Comparison of ENCODE assay signal across 8 cellular contexts in genomic region chrX:55489315-55490009, GRCh38. TPM values are rescaled to one million over a fixed set of nuclear protein-coding genes. Genes with fewer than 3 reads are reported as not detected.
DNase-seq lines count a peak whose midpoint lies in the region; ATAC-seq and TF ChIP-seq lines count a peak whose summit lies in the region.

Gene USP51 (minus strand): TSS chrX:55489848. CDS start chrX:55488939, 909 bp downstream.

- H4K20me1 ChIP-seq in IMR-90 (ENCODE audit: insufficient read depth, low read length): no peaks in the 10 kb centered on the region

- BruUV-seq in IMR-90 (replicated peaks; lab: Mats Ljungman, UMichigan): no TSS peak

- H3K23ac ChIP-seq in IMR-90 (ENCODE audit: low read depth, low read length): peak within 1 kb of the TSS; percentile 77

- no peaks in the 10 kb centered on the region for H3K79me1 ChIP-seq in IMR-90 (ENCODE audit: low read depth in 1 of 2, low read length in 2 of 2)

- peak within 1 kb of the TSS; percentile 81 for H3K14ac ChIP-seq in IMR-90 (replicated peaks; ENCODE audit: low read depth, low read length)

- H3K56ac ChIP-seq in IMR-90 (ENCODE audit: extremely low read depth, insufficient read depth, low read length): peak within 1 kb of the TSS; percentile 78; the same call in 1 of the 2 replicates

- peak within 1 kb of the TSS; percentile 80 to 87 for H4K8ac ChIP-seq in IMR-90 (ENCODE audit: low read depth in 2 of 2, low read length in 2 of 2)

- H3K27ac Mint-ChIP-seq in activated CD4-positive, alpha-beta T cell treated with anti-CD3 and anti-CD28 coated beads, Interleukin-2, amount 10 ng/mL, durations not matched to agents 7 days and 5 days: peak within 1 kb of the TSS; percentile 98

- H2AFZ ChIP-seq in IMR-90 (replicated peaks; ENCODE audit: low read length, poor library complexity): peak within 1 kb of the TSS; percentile 95

- intact Hi-C loops in IMR-90 (cut with micrococcal nuclease): no loop called here
- intact Hi-C loops in testis (cut with DNase I; ENCODE audit: low total_unique reads): no loop called here

- H2BK5ac ChIP-seq in IMR-90 (ENCODE audit: low read depth, low read length, poor library complexity, severe bottlenecking): peak within 1 kb of the TSS; percentile 66

- H2BK120ac ChIP-seq in IMR-90 (ENCODE audit: low read depth, low read length): peak within 1 kb of the TSS; percentile 52

- TF ChIP-seq CTCF in IMR-90 (conservative IDR thresholded peaks at IDR 0.05; ENCODE audit: low read depth, low read length) (0 out of 2 replicates have a peak, but pooled peaks have one; percentile 7), testis (IDR thresholded peaks at IDR 0.05) (no peak)

- H3K4me1 Mint-ChIP-seq in activated CD4-positive, alpha-beta T cell treated with anti-CD3 and anti-CD28 coated beads, Interleukin-2, amount 10 ng/mL, durations not matched to agents 7 days and 5 days: peaks cover 16% of the 10 kb centered on the region

- no peak within 1 kb of the TSS; the same call in 1 of the 2 replicates for H2BK20ac ChIP-seq in IMR-90 (ENCODE audit: low read depth, low read length)

- peak within 1 kb of the TSS; percentile 86 for H3K4me3 ChIP-seq in IMR-90 (ENCODE audit: insufficient read depth, low read depth, low read length)
- H3K4me3 ChIP-seq in testis: peak within 1 kb of the TSS; percentile 61 to 73

- H3K27ac ChIP-seq in IMR-90 (ENCODE audit: insufficient read depth, low read length) (peak within 1 kb of the TSS; percentile 93), testis (peak within 1 kb of the TSS; percentile 94 to 96)

- peak within 1 kb of the TSS; percentile 77 for H3K4ac ChIP-seq in IMR-90 (ENCODE audit: low read depth, low read length)

- peak within 1 kb of the TSS; percentile 66 for H2AK9ac ChIP-seq in IMR-90 (replicated peaks; ENCODE audit: low read depth, low read length, poor library complexity)

- H3K4me1 ChIP-seq in IMR-90 (ENCODE audit: control insufficient read depth, insufficient read depth, low read length): no peaks in the 10 kb centered on the region
- no peaks in the 10 kb centered on the region for H3K4me1 ChIP-seq in testis

- peak within 1 kb of the TSS; percentile 83 for H3K4me3 Mint-ChIP-seq in activated CD4-positive, alpha-beta T cell treated with anti-CD3 and anti-CD28 coated beads, Interleukin-2, amount 10 ng/mL, durations not matched to agents 7 days and 5 days

- no peak for TF ChIP-seq RAD21 in IMR-90 (IDR thresholded peaks at IDR 0.05; ENCODE audit: low read length)

- CTCF ChIA-PET in IMR-90 (lab: Yijun Ruan, JAX): no interaction called here
- CTCF ChIA-PET in activated CD4-positive, alpha-beta T cell treated with anti-CD3 and anti-CD28 coated beads, Interleukin-2, amount 10 ng/mL, durations not matched to agents 7 days and 5 days (lab: Charles Lee): interaction anchor here (1.3 kb wide), 1 partner anchor 419 kb away, joined by 4 read pairs; no protein-coding TSS in a partner anchor

- TF ChIP-seq POLR2A in IMR-90 (IDR thresholded peaks at IDR 0.05; ENCODE audit: low read depth, low read length): no peak
- TF ChIP-seq POLR2A in testis (IDR thresholded peaks at IDR 0.05): no peak

- H3K9me1 ChIP-seq in IMR-90 (ENCODE audit: insufficient read depth, low read length): no peaks in the 10 kb centered on the region

- no peaks in the 10 kb centered on the region for H3K36me3 ChIP-seq in IMR-90 (ENCODE audit: control insufficient read depth, insufficient read depth, low read length)
- H3K36me3 ChIP-seq in testis (ENCODE audit: low read depth, missing control alignments): no peaks in the 10 kb centered on the region

- peak within 1 kb of the TSS; percentile 70 for H4K91ac ChIP-seq in IMR-90 (ENCODE audit: insufficient read depth, low read depth, low read length)

- WGBS in IMR-90 (ENCODE audit: extremely low coverage in 2 of 2, insufficient read length in 1 of 2), 2 experiments: 19% methylated on average over 24 of the region's 34 CpGs; no CpG with 5 or more reads in 1 of the 2 experiments
- WGBS in testis, 2 donors: 0 to 1% methylated on average over 13 to 31 of the region's 34 CpGs

- H4K5ac ChIP-seq in IMR-90 (ENCODE audit: low read depth, low read length): peak within 1 kb of the TSS; percentile 94

- H3K4me2 ChIP-seq in IMR-90 (ENCODE audit: low read depth, low read length): peak within 1 kb of the TSS; percentile 77

- peak within 1 kb of the TSS; percentile 49; the same call in 1 of the 2 replicates for H3K18ac ChIP-seq in IMR-90 (ENCODE audit: low read depth, low read length)

- H2AK5ac ChIP-seq in IMR-90 (ENCODE audit: low read depth, low read length): no peak within 1 kb of the TSS

- peak; percentile 48 for ATAC-seq in GM21381 (IDR thresholded peaks at IDR 0.05; ENCODE audit: unreplicated experiment)
- ATAC-seq in IMR-90 (ENCODE audit: low read depth): peak; percentile 39

- in situ Hi-C loops in IMR-90 (cut with MboI; ENCODE audit: low sequenced_read_pairs): loop anchor here (25.0 kb wide), 1 partner anchor 223 kb away; the partner anchor contains the start of gene RRAGB

- H3K27me3 ChIP-seq in IMR-90 (ENCODE audit: control insufficient read depth, insufficient read depth, low read length): no peaks in the 10 kb centered on the region; the same call in 1 of the 2 replicates
- H3K27me3 ChIP-seq in testis: no peaks in the 10 kb centered on the region

- no peak within 1 kb of the TSS for H2BK15ac ChIP-seq in IMR-90 (ENCODE audit: low read depth, low read length)

- peak within 1 kb of the TSS; percentile 88 for H3K9ac ChIP-seq in IMR-90 (ENCODE audit: low read depth, low read length)

- POLR2A ChIA-PET in IMR-90 (lab: Charles Lee; ENCODE audit: unreplicated experiment): no interaction called here
- POLR2A ChIA-PET in activated CD4-positive, alpha-beta T cell treated with anti-CD3 and anti-CD28 coated beads, Interleukin-2, amount 10 ng/mL, durations not matched to agents 7 days and 5 days (lab: Charles Lee): interaction anchor here (0.6 to 1.0 kb wide), 4 partner anchors 37 to 1319 kb away, joined by 3 read pairs; partner anchors contain the start of gene MAGEH1

- dilution Hi-C loops in IMR-90 (cut with HindIII; ENCODE audit: low sequenced_read_pairs, unreplicated experiment): no loop called here

- peak; percentile 12 for DNase-seq in ELR (ENCODE audit: low read depth)
- peak; percentile 51 for DNase-seq in IMR-90
- DNase-seq in activated CD4-positive, alpha-beta T cell treated with anti-CD3 and anti-CD28 coated beads, Interleukin-2, amount 10 ng/mL, durations not matched to agents 7 days and 5 days: peak; percentile 6
- peak; percentile 17 for DNase-seq in epidermal melanocyte (ENCODE audit: insufficient read length, low spot score)
- DNase-seq in midbrain (lab: John Stamatoyannopoulos, UW): peak; percentile 28
- peak; percentile 79 for DNase-seq in testis
- DNase-seq in NCI-H1092 (lab: John Stamatoyannopoulos, UW): no peak

- H3K36me3 Mint-ChIP-seq in activated CD4-positive, alpha-beta T cell treated with anti-CD3 and anti-CD28 coated beads, Interleukin-2, amount 10 ng/mL, durations not matched to agents 7 days and 5 days (ENCODE audit: low read depth): no peaks in the 10 kb centered on the region

- no peaks in the 10 kb centered on the region for H3K27me3 Mint-ChIP-seq in activated CD4-positive, alpha-beta T cell treated with anti-CD3 and anti-CD28 coated beads, Interleukin-2, amount 10 ng/mL, durations not matched to agents 7 days and 5 days

- no peaks in the 10 kb centered on the region for H3K9me3 Mint-ChIP-seq in activated CD4-positive, alpha-beta T cell treated with anti-CD3 and anti-CD28 coated beads, Interleukin-2, amount 10 ng/mL, durations not matched to agents 7 days and 5 days

- H3K9me3 ChIP-seq in IMR-90 (ENCODE audit: control insufficient read depth, insufficient read depth, low read length) (no peaks in the 10 kb centered on the region), testis (no peaks in the 10 kb centered on the region)

TF ChIP-seq in IMR-90, 13 proteins besides CTCF, POLR2A, EP300 and RAD21:
- TF ChIP-seq MXI1 (IDR thresholded peaks at IDR 0.05; ENCODE audit: borderline replicate concordance, low read depth, low read length) (no peak), USF2 (IDR thresholded peaks at IDR 0.05; ENCODE audit: low read depth, low read length) (no peak), BHLHE40 (IDR thresholded peaks at IDR 0.05; ENCODE audit: low read depth, low read length) (no peak), MAZ (IDR thresholded peaks at IDR 0.05; ENCODE audit: borderline replicate concordance, low read depth, low read length) (no peak), NFE2L2 (IDR thresholded peaks at IDR 0.05; ENCODE audit: low read depth, low read length) (no peak), RFX5 (IDR thresholded peaks at IDR 0.05; ENCODE audit: low read depth, low read length) (no peak), SMC3 (IDR thresholded peaks at IDR 0.05; ENCODE audit: low read depth, low read length) (no peak), MAFK (IDR thresholded peaks at IDR 0.05; ENCODE audit: low read depth, low read length) (no peak), FOS (IDR thresholded peaks at IDR 0.05; ENCODE audit: low read depth, low read length) (no peak), RCOR1 (IDR thresholded peaks at IDR 0.05; ENCODE audit: insufficient replicate concordance, low read length) (no peak), CHD1 (IDR thresholded peaks at IDR 0.05; ENCODE audit: low read depth, low read length) (no peak), CEBPB (IDR thresholded peaks at IDR 0.05; ENCODE audit: low read depth, low read length) (no peak)

RNA-seq across cellular contexts. Expression of gene USP51, which starts in this region (rescaled TPM):
- total RNA-seq in IMR-90 (2012; rRNA removed): 1.1 and 2.0 TPM in 2 replicates
- 0.26 and 0.30 TPM in 2 replicates for polyA plus RNA-seq in IMR-90 (2012; rRNA removed)
- 0.11 and 0.13 TPM in 2 replicates for polyA plus RNA-seq in IMR-90 (2012; cell fraction: cytosol; rRNA removed)
- 0.32 and 0.86 TPM in 2 replicates for polyA plus RNA-seq in IMR-90 (2012; cell fraction: nucleus; rRNA removed; ENCODE audit: low replicate concordance)
- total RNA-seq in activated CD4-positive, alpha-beta T cell treated with anti-CD3 and anti-CD28 coated beads, Interleukin-2, amount 10 ng/mL, durations not matched to agents 7 days and 5 days: 1 to 10 TPM; 1.8 TPM
- total RNA-seq in testis: 10 to 100 TPM in 1 of 2 donors, 1 to 10 TPM in 1; 9.6 to 13.3 TPM
- 0.50 TPM for polyA plus RNA-seq in testis (ENCODE audit: insufficient read depth, low read depth, low replicate concordance)
